ENCODE assay signal across 10 cellular contexts in genomic region chr7:32658034-32658944, GRCh38.
A peak's percentile ranks its signal among the peaks of the same experiment; 100 is the strongest.
DNase-seq lines count a peak whose midpoint lies in the region; ATAC-seq, FAIRE-seq and TF ChIP-seq lines count a peak whose summit lies in the region.
"Had no signal": no experiment of that assay in that cellular context is flagged by ENCODE, and none has a peak within 500 bp of the region (broad histone marks: within the 10 kb centered on the region; RNA-seq: fewer than 3 reads in every experiment).

No MANE protein-coding gene starts in this region.

- H3K27me3 ChIP-seq in bronchial epithelial cell (ENCODE audit: control insufficient read depth, insufficient read depth, low read length): no peaks in the 10 kb centered on the region
- H3K27me3 ChIP-seq in skeletal muscle satellite cell (ENCODE audit: control insufficient read depth, insufficient read depth, low read length): no peaks in the 10 kb centered on the region

- H3K9ac ChIP-seq in skeletal muscle satellite cell (ENCODE audit: low read depth, low read length): no peak overlapping the region

- no peaks in the 10 kb centered on the region for H3K9me3 ChIP-seq in skeletal muscle satellite cell (replicated peaks; ENCODE audit: low read length)
- H3K9me3 ChIP-seq: psoas muscle had no signal

- H3K4me3 ChIP-seq in bronchial epithelial cell (ENCODE audit: low read depth, low read length): no peak overlapping the region
- H3K4me3 ChIP-seq in skeletal muscle satellite cell (ENCODE audit: low read length): no peak overlapping the region
- H3K4me3 ChIP-seq: psoas muscle had no signal

- TF ChIP-seq CTCF in bronchial epithelial cell (IDR thresholded peaks at IDR 0.05; ENCODE audit: insufficient read depth, low read length, severe bottlenecking): no peak

- peaks cover 3% of the 10 kb centered on the region for H3K4me1 ChIP-seq in skeletal muscle satellite cell (ENCODE audit: control insufficient read depth, insufficient read depth, low read length)
- H3K4me1 ChIP-seq: psoas muscle had no signal

- H3K36me3 ChIP-seq in bronchial epithelial cell (ENCODE audit: control insufficient read depth, insufficient read depth, low read length) (no peaks in the 10 kb centered on the region), skeletal muscle satellite cell (ENCODE audit: insufficient read depth, low read length) (no peaks in the 10 kb centered on the region)

- ATAC-seq in GM21390 (IDR thresholded peaks at IDR 0.05; ENCODE audit: unreplicated experiment): peak; percentile 63
- ATAC-seq in HG03432 (IDR thresholded peaks at IDR 0.05; ENCODE audit: unreplicated experiment): peak; percentile 62
- ATAC-seq: psoas muscle had no signal

- no peak for FAIRE-seq in bronchial epithelial cell (lab: Jason Lieb, UNC)

- peak overlapping the region; percentile 37 for H3K4me2 ChIP-seq in skeletal muscle satellite cell (ENCODE audit: low read length)

- peak; percentile 77 for DNase-seq in bronchial epithelial cell (ENCODE audit: low read depth)
- no peak for DNase-seq in activated CD4-positive, CD25-positive, alpha-beta regulatory T cell treated with anti-CD3 and anti-CD28 coated beads, Interleukin-2, amount 50 U/mL, for 72 hours
- DNase-seq in hypothalamus (lab: John Stamatoyannopoulos, UW): no peak
- no peak for DNase-seq in NCI-H1092 (lab: John Stamatoyannopoulos, UW)
- DNase-seq: amygdala, NCI-H748 treated with DMSO at 0.1 percent for 48 hours, psoas muscle had no signal
